Comparison of ENCODE assay signal across 1 cellular context in the genomic region with DNA sequence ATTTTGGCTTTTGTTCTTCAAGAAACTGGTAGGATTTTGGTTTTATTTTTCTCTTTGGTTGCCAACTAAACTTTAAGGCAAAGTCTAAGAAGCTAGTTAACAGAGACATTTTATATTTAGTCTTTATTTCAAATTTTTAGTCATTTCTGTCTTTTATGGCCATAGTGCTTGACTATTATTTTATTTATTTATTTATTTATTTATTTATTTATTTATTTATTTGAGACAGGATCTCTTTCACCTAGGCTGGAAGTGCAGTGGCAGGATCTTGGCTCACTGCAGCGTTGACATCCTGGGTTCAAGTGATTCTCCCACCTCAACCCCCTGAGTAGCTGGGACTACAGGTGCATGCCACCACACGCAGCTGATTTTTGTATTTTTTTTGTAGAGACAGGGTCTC.
TF ChIP-seq lines count a peak whose summit lies in the region.

No MANE protein-coding gene starts in this region.

TF ChIP-seq in WTC11, 78 proteins besides CTCF, POLR2A, EP300 and RAD21:
- TF ChIP-seq, protein P1, sequence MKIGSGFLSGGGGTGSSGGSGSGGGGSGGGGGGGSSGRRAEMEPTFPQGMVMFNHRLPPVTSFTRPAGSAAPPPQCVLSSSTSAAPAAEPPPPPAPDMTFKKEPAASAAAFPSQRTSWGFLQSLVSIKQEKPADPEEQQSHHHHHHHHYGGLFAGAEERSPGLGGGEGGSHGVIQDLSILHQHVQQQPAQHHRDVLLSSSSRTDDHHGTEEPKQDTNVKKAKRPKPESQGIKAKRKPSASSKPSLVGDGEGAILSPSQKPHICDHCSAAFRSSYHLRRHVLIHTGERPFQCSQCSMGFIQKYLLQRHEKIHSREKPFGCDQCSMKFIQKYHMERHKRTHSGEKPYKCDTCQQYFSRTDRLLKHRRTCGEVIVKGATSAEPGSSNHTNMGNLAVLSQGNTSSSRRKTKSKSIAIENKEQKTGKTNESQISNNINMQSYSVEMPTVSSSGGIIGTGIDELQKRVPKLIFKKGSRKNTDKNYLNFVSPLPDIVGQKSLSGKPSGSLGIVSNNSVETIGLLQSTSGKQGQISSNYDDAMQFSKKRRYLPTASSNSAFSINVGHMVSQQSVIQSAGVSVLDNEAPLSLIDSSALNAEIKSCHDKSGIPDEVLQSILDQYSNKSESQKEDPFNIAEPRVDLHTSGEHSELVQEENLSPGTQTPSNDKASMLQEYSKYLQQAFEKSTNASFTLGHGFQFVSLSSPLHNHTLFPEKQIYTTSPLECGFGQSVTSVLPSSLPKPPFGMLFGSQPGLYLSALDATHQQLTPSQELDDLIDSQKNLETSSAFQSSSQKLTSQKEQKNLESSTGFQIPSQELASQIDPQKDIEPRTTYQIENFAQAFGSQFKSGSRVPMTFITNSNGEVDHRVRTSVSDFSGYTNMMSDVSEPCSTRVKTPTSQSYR (CRISPR knock-in tag; IDR thresholded peaks at IDR 0.05) = no peak
- TF ChIP-seq NFATC4 (CRISPR knock-in tag; IDR thresholded peaks at IDR 0.05) (no peak), EMX1 (CRISPR knock-in tag; IDR thresholded peaks at IDR 0.05) (no peak)
- TF ChIP-seq, protein P2, sequence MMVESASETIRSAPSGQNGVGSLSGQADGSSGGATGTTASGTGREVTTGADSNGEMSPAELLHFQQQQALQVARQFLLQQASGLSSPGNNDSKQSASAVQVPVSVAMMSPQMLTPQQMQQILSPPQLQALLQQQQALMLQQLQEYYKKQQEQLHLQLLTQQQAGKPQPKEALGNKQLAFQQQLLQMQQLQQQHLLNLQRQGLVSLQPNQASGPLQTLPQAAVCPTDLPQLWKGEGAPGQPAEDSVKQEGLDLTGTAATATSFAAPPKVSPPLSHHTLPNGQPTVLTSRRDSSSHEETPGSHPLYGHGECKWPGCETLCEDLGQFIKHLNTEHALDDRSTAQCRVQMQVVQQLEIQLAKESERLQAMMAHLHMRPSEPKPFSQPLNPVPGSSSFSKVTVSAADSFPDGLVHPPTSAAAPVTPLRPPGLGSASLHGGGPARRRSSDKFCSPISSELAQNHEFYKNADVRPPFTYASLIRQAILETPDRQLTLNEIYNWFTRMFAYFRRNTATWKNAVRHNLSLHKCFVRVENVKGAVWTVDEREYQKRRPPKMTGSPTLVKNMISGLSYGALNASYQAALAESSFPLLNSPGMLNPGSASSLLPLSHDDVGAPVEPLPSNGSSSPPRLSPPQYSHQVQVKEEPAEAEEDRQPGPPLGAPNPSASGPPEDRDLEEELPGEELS (CRISPR knock-in tag; IDR thresholded peaks at IDR 0.05) = no peak
- TF ChIP-seq, protein P3, sequence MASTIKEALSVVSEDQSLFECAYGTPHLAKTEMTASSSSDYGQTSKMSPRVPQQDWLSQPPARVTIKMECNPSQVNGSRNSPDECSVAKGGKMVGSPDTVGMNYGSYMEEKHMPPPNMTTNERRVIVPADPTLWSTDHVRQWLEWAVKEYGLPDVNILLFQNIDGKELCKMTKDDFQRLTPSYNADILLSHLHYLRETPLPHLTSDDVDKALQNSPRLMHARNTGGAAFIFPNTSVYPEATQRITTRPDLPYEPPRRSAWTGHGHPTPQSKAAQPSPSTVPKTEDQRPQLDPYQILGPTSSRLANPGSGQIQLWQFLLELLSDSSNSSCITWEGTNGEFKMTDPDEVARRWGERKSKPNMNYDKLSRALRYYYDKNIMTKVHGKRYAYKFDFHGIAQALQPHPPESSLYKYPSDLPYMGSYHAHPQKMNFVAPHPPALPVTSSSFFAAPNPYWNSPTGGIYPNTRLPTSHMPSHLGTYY (CRISPR knock-in tag; IDR thresholded peaks at IDR 0.05) = no peak
